29 cellular contexts compared by ENCODE assay signal in the genomic region with DNA sequence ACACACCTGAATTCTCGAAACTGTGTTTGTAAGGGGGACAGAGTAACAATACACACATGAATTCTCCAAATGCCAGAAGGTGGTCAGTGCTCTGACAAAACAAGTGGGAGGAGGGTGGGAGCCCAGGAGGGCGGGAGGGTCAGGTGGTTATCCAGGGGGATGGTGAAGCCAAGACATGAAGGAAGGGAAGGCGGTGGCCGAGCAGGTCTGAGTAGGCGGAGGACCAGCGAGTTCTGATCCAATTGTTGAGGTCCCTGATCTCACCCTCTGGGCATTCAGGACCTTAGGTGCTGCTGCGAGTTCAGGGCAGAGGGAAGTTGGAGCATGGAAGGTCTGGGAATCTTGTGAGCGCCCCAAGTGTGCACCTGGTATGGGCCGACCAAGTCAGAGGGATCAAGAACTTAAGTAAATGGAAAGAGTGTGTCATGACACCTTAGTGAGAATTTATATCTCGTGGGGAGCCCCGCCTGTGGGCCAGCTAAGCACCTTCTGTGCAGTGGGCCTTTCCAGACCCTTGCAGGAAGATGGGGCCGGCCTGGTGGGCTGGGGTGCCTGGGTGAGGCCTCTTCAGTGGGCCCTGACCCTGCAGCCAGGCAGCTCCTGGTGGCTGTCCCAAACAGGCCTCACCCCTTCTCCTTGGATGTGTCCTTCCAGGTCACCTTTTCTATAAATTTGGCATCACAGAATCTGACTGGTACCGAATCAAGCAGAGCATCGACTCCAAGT.
"Had no signal": no experiment of that assay in that cellular context is flagged by ENCODE, and none has a peak within 500 bp of the region (broad histone marks: within the 10 kb centered on the region; RNA-seq: fewer than 3 reads in every experiment).

No MANE protein-coding gene starts in this region.

- H3K36me3 ChIP-seq: adrenal gland, breast epithelium, colonic mucosa, esophagus squamous epithelium, gastrocnemius medialis, lower lobe of right lung, thoracic aorta, vagina had no signal

- H3K9me3 Mint-ChIP-seq: activated B cell treated with CpG ODN at 0.5 μM for 24 hours; activated T-cell treated with anti-CD3 and anti-CD28 coated beads, Interleukin-2, amount 50 U/mL, for 4 hours; activated T-helper 2 cell treated with anti-CD3 and anti-CD28 coated beads, Interferon-gamma antibody, Interleukin-2, Interleukin-4, amounts not matched to agents 10 μg/mL and 5 μg/mL and 100 μg/mL, durations not matched to agents 14 hours and 24 hours and 36 hours; effector memory CD8-positive, alpha-beta T cell; mesothelial cell of epicardium; natural killer cell; stimulated activated memory B cell treated with anti-CD40 and anti-IgM and Interleukin-4, amounts not matched to agents 10 μg/mL and 1 μg/mL and 100 μg/mL, for 72 hours; type B pancreatic cell had no signal

- H3K4me3 Mint-ChIP-seq: activated B cell treated with CpG ODN at 0.5 μM for 24 hours; activated naive CD8-positive, alpha-beta T cell; activated T-cell treated with anti-CD3 and anti-CD28 coated beads, Interleukin-2, amount 50 U/mL, for 4 hours; effector memory CD8-positive, alpha-beta T cell; mesothelial cell of epicardium; natural killer cell; stimulated activated memory B cell treated with anti-CD40 and anti-IgM and Interleukin-4, amounts not matched to agents 10 μg/mL and 1 μg/mL and 100 μg/mL, for 72 hours; type B pancreatic cell had no signal

- ATAC-seq: activated T-cell treated with anti-CD3 and anti-CD28 coated beads, Interleukin-2, amount 50 U/mL, for 4 hours; effector memory CD8-positive, alpha-beta T cell; gastrocnemius medialis; left cardiac atrium; lower lobe of right lung; natural killer cell; sciatic nerve; stimulated activated memory B cell treated with anti-CD40 and anti-IgM and Interleukin-4, amounts not matched to agents 10 μg/mL and 1 μg/mL and 100 μg/mL, for 72 hours had no signal

- H3K27me3 Mint-ChIP-seq: activated B cell treated with CpG ODN at 0.5 μM for 24 hours; activated naive CD8-positive, alpha-beta T cell; effector memory CD8-positive, alpha-beta T cell; stimulated activated memory B cell treated with anti-CD40 and anti-IgM and Interleukin-4, amounts not matched to agents 10 μg/mL and 1 μg/mL and 100 μg/mL, for 72 hours had no signal

- H3K27me3 ChIP-seq: adrenal gland, breast epithelium, colonic mucosa, dorsolateral prefrontal cortex, esophagus squamous epithelium, gastrocnemius medialis, vagina had no signal

- H3K27ac Mint-ChIP-seq: activated B cell treated with CpG ODN at 0.5 μM for 24 hours; activated naive CD8-positive, alpha-beta T cell; activated T-helper 2 cell treated with anti-CD3 and anti-CD28 coated beads, Interferon-gamma antibody, Interleukin-2, Interleukin-4, amounts not matched to agents 10 μg/mL and 5 μg/mL and 100 μg/mL, durations not matched to agents 14 hours and 24 hours and 36 hours; effector memory CD8-positive, alpha-beta T cell; mesothelial cell of epicardium; natural killer cell; stimulated activated memory B cell treated with anti-CD40 and anti-IgM and Interleukin-4, amounts not matched to agents 10 μg/mL and 1 μg/mL and 100 μg/mL, for 72 hours had no signal

- H3K9me3 ChIP-seq: adrenal gland, breast epithelium, colonic mucosa, esophagus squamous epithelium, gastrocnemius medialis, lower lobe of right lung, thoracic aorta, vagina had no signal

- H3K4me1 ChIP-seq: breast epithelium, colonic mucosa, gastrocnemius medialis, vagina had no signal

- H3K4me3 ChIP-seq: adrenal gland, breast epithelium, colonic mucosa, dorsolateral prefrontal cortex, esophagus squamous epithelium, gastrocnemius medialis, lower lobe of right lung, thoracic aorta, vagina had no signal

- H3K36me3 Mint-ChIP-seq: activated naive CD8-positive, alpha-beta T cell; mesothelial cell of epicardium; natural killer cell; stimulated activated memory B cell treated with anti-CD40 and anti-IgM and Interleukin-4, amounts not matched to agents 10 μg/mL and 1 μg/mL and 100 μg/mL, for 72 hours; type B pancreatic cell had no signal

- H3K27ac ChIP-seq: adrenal gland, breast epithelium, colonic mucosa, gastrocnemius medialis, lower lobe of right lung, thoracic aorta, vagina had no signal

- DNase-seq: activated B cell treated with CpG ODN at 0.5 μM for 24 hours; activated CD4-positive, alpha-beta T cell treated with anti-CD3 and anti-CD28 coated beads for 4 hours; activated CD4-positive, alpha-beta T cell treated with anti-CD3 and anti-CD28 coated beads, Interleukin-2, amount 50 U/mL, for 48 hours; activated CD8-positive, alpha-beta memory T cell treated with anti-CD3 and anti-CD28 coated beads, Interleukin-2, amount 50 U/mL, for 48 hours; activated naive CD4-positive, alpha-beta T cell; activated T-cell treated with anti-CD3 and anti-CD28 coated beads, Interleukin-2, amount 50 U/mL, for 4 hours; adrenal gland; colonic mucosa; dorsolateral prefrontal cortex; effector memory CD8-positive, alpha-beta T cell; esophagus squamous epithelium; gastrocnemius medialis; head of caudate nucleus; hypothalamus; left cardiac atrium; lower lobe of right lung; natural killer cell; nucleus accumbens; small intestine; T-helper 9 cell had no signal
